Comparison of ENCODE assay signal across 23 cellular contexts in the genomic region with DNA sequence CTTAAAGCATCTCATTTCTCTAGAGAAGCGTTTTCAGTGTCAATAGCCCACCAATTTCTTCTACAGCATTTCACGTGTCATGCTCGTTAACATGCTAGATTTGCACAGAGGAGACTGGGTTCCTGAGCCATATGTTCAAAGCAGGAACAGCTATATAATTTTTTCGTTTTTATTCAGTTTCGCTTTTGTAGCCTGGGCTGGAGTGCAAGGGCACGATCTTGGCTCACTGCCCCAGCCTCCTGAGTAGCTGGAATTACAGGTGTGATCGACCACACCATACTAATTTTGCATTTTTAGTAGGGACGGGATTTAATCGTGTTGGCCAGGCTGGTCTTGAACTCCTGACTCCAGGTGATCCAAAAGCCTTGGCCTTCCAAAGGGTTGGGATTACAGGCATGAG.
"Had no signal": no experiment of that assay in that cellular context is flagged by ENCODE, and none has a peak within 500 bp of the region (broad histone marks: within the 10 kb centered on the region; RNA-seq: fewer than 3 reads in every experiment).

No MANE protein-coding gene starts in this region.

- H3K27me3 Mint-ChIP-seq: dendritic cell treated with granulocyte-macrophage colony-stimulating factor and Interleukin-4, amounts not matched to agents 40 ng/mL and 50 ng/mL, for 4 days; memory B cell; naive B cell; stimulated activated memory B cell treated with anti-CD40 and anti-IgM and Interleukin-4, amounts not matched to agents 10 μg/mL and 1 μg/mL and 100 μg/mL, for 72 hours; stimulated activated naive CD8-positive, alpha-beta T cell treated with anti-CD3 and anti-CD28 coated beads, Interleukin-15, Interleukin-2, amounts not matched to agents 100 ng/mL and 50 ng/mL, for 24 hours had no signal

- ATAC-seq: foreskin keratinocyte; lower lobe of right lung; psoas muscle; right lobe of liver; stimulated activated memory B cell treated with anti-CD40 and anti-IgM and Interleukin-4, amounts not matched to agents 10 μg/mL and 1 μg/mL and 100 μg/mL, for 72 hours; upper lobe of right lung had no signal

- H3K4me1 ChIP-seq: left ventricle myocardium inferior, lower lobe of right lung, psoas muscle, right lobe of liver, spleen, tibial artery, upper lobe of right lung had no signal

- H3K27me3 ChIP-seq: foreskin keratinocyte, right lobe of liver, spleen, tibial artery, upper lobe of right lung, vagina had no signal

- H3K9me3 Mint-ChIP-seq: dendritic cell treated with granulocyte-macrophage colony-stimulating factor and Interleukin-4, amounts not matched to agents 40 ng/mL and 50 ng/mL, for 4 days; immature natural killer cell; memory B cell; naive B cell; stimulated activated memory B cell treated with anti-CD40 and anti-IgM and Interleukin-4, amounts not matched to agents 10 μg/mL and 1 μg/mL and 100 μg/mL, for 72 hours; stimulated activated naive CD8-positive, alpha-beta T cell treated with anti-CD3 and anti-CD28 coated beads, Interleukin-15, Interleukin-2, amounts not matched to agents 100 ng/mL and 50 ng/mL, for 24 hours had no signal

- H3K27ac ChIP-seq: foreskin keratinocyte, left ventricle myocardium inferior, lower lobe of right lung, psoas muscle, right lobe of liver, spleen, tibial artery, upper lobe of right lung, vagina had no signal

- H3K4me1 Mint-ChIP-seq: immature natural killer cell; memory B cell; nephron progenitor cell; stimulated activated memory B cell treated with anti-CD40 and anti-IgM and Interleukin-4, amounts not matched to agents 10 μg/mL and 1 μg/mL and 100 μg/mL, for 72 hours had no signal

- H3K27ac Mint-ChIP-seq: dendritic cell treated with granulocyte-macrophage colony-stimulating factor and Interleukin-4, amounts not matched to agents 40 ng/mL and 50 ng/mL, for 4 days; endodermal cell; immature natural killer cell; memory B cell; naive B cell; nephron progenitor cell; stimulated activated memory B cell treated with anti-CD40 and anti-IgM and Interleukin-4, amounts not matched to agents 10 μg/mL and 1 μg/mL and 100 μg/mL, for 72 hours; stimulated activated naive CD8-positive, alpha-beta T cell treated with anti-CD3 and anti-CD28 coated beads, Interleukin-15, Interleukin-2, amounts not matched to agents 100 ng/mL and 50 ng/mL, for 24 hours had no signal

- H3K4me3 ChIP-seq: left ventricle myocardium inferior, lower lobe of right lung, psoas muscle, right lobe of liver, spleen, tibial artery, upper lobe of right lung, vagina had no signal

- H3K4me3 Mint-ChIP-seq: dendritic cell treated with granulocyte-macrophage colony-stimulating factor and Interleukin-4, amounts not matched to agents 40 ng/mL and 50 ng/mL, for 4 days; endodermal cell; immature natural killer cell; memory B cell; naive B cell; nephron progenitor cell; stimulated activated memory B cell treated with anti-CD40 and anti-IgM and Interleukin-4, amounts not matched to agents 10 μg/mL and 1 μg/mL and 100 μg/mL, for 72 hours; stimulated activated naive CD8-positive, alpha-beta T cell treated with anti-CD3 and anti-CD28 coated beads, Interleukin-15, Interleukin-2, amounts not matched to agents 100 ng/mL and 50 ng/mL, for 24 hours had no signal

- H3K9me3 ChIP-seq: left ventricle myocardium inferior, lower lobe of right lung, psoas muscle, right lobe of liver, spleen, tibial artery, upper lobe of right lung, vagina had no signal

- H3K36me3 ChIP-seq: left ventricle myocardium inferior, lower lobe of right lung, right lobe of liver, spleen, tibial artery, upper lobe of right lung, vagina had no signal

- DNase-seq: endodermal cell; erythroblast; foreskin keratinocyte; immature natural killer cell; left ventricle myocardium inferior; lower lobe of right lung; midbrain; naive B cell; nephron progenitor cell; psoas muscle; retina; right lobe of liver; spleen; stimulated activated CD4-positive, alpha-beta T cell treated with anti-CD3 and anti-CD28 coated beads, Interleukin-15, amount 100 ng/mL, for 24 hours; stimulated activated CD4-positive, alpha-beta T cell treated with anti-CD3 and anti-CD28 coated beads, Interleukin-1b, Interleukin-23, amount 100 ng/mL, for 48 hours; stimulated activated CD4-positive, alpha-beta T cell treated with anti-CD3 and anti-CD28 coated beads, Interleukin-4, amount 100 ng/mL, for 24 hours; tibial artery; upper lobe of right lung had no signal

- H3K36me3 Mint-ChIP-seq: immature natural killer cell; memory B cell; naive B cell; stimulated activated memory B cell treated with anti-CD40 and anti-IgM and Interleukin-4, amounts not matched to agents 10 μg/mL and 1 μg/mL and 100 μg/mL, for 72 hours had no signal
